Comparison of ENCODE assay signal across 1 cellular context in genomic region chr6:125584468-125584939, GRCh38.
TF ChIP-seq lines count a peak whose summit lies in the region.

No MANE protein-coding gene starts in this region.

TF ChIP-seq in HEK293, 187 proteins besides CTCF, POLR2A, EP300 and RAD21 (continued from another document and continues in another):
- TF ChIP-seq ZNF600 (tag by site-specific recombination; IDR thresholded peaks at IDR 0.05) (peak; percentile 87), ZNF366 (tag by site-specific recombination; conservative IDR thresholded peaks at IDR 0.05) (peak; percentile 73), BCL11A (tag by site-specific recombination; IDR thresholded peaks at IDR 0.05; ENCODE audit: low read depth) (peak; percentile 57; the same call in 1 of the 2 replicates), ZNF792 (tag by site-specific recombination; IDR thresholded peaks at IDR 0.05) (no peak), ZNF341 (tag by site-specific recombination; IDR thresholded peaks at IDR 0.05; ENCODE audit: low read depth) (peak; percentile 27; the same call in 1 of the 2 replicates), ZFP3 (tag by site-specific recombination; IDR thresholded peaks at IDR 0.05; ENCODE audit: low read depth) (no peak), PRDM2 (tag by site-specific recombination; IDR thresholded peaks at IDR 0.05; ENCODE audit: borderline replicate concordance) (no peak), ZNF76 (tag by site-specific recombination; IDR thresholded peaks at IDR 0.05; ENCODE audit: borderline replicate concordance, low read depth) (no peak), ZNF518A (tag by site-specific recombination; conservative IDR thresholded peaks at IDR 0.05; ENCODE audit: low read depth) (0 out of 2 replicates have a peak, but pooled peaks have one; percentile 12), ZNF704 (tag by site-specific recombination; IDR thresholded peaks at IDR 0.05) (no peak), ZNF404 (tag by site-specific recombination; IDR thresholded peaks at IDR 0.05) (no peak), ZNF561 (tag by site-specific recombination; IDR thresholded peaks at IDR 0.05; ENCODE audit: borderline replicate concordance) (peak; percentile 79; the same call in 1 of the 2 replicates), ZNF335 (tag by site-specific recombination; conservative IDR thresholded peaks at IDR 0.05) (peak; percentile 79), ZNF830 (tag by site-specific recombination; IDR thresholded peaks at IDR 0.05; ENCODE audit: low read depth) (no peak), ZNF791 (tag by site-specific recombination; IDR thresholded peaks at IDR 0.05) (no peak), ZNF660 (tag by site-specific recombination; IDR thresholded peaks at IDR 0.05) (peak; percentile 89), ZBTB21 (tag by site-specific recombination; IDR thresholded peaks at IDR 0.05) (peak; percentile 55; the same call in 1 of the 2 replicates), ZNF596 (tag by site-specific recombination; IDR thresholded peaks at IDR 0.05) (0 out of 2 replicates have a peak, but pooled peaks have one; percentile 12), ZNF398 (tag by site-specific recombination; IDR thresholded peaks at IDR 0.05) (no peak), ZNF501 (tag by site-specific recombination; IDR thresholded peaks at IDR 0.05) (peak; percentile 44; the same call in 1 of the 2 replicates), ZNF580 (tag by site-specific recombination; IDR thresholded peaks at IDR 0.05) (no peak), GLI4 (tag by site-specific recombination; IDR thresholded peaks at IDR 0.05) (no peak), INSM2 (tag by site-specific recombination; IDR thresholded peaks at IDR 0.05) (no peak), ZNF707 (tag by site-specific recombination; IDR thresholded peaks at IDR 0.05) (no peak), ZNF2 (tag by site-specific recombination; IDR thresholded peaks at IDR 0.05) (0 out of 2 replicates have a peak, but pooled peaks have one; percentile 71), ZNF114 (tag by site-specific recombination; IDR thresholded peaks at IDR 0.05) (no peak), ZSCAN4 (tag by site-specific recombination; IDR thresholded peaks at IDR 0.05) (peak; percentile 46), ZNF639 (tag by site-specific recombination; IDR thresholded peaks at IDR 0.05) (peak; percentile 68), ZNF362 (tag by site-specific recombination; IDR thresholded peaks at IDR 0.05) (no peak), ZNF544 (tag by site-specific recombination; IDR thresholded peaks at IDR 0.05) (no peak), ZNF112 (tag by site-specific recombination; IDR thresholded peaks at IDR 0.05) (no peak), ZNF148 (tag by site-specific recombination; IDR thresholded peaks at IDR 0.05; ENCODE audit: borderline replicate concordance) (no peak), FEZF1 (tag by site-specific recombination; IDR thresholded peaks at IDR 0.05) (peak; percentile 75), SETDB1 (IDR thresholded peaks at IDR 0.05; ENCODE audit: insufficient read length, low read length) (peak; percentile 66)
